ENCODE assay signal across 8 cellular contexts in genomic region chr1:51433269-51433971, GRCh38.
DNase-seq lines count a peak whose midpoint lies in the region; ATAC-seq and TF ChIP-seq lines count a peak whose summit lies in the region.

No MANE protein-coding gene starts in this region.

- H3K4me1 Mint-ChIP-seq in endodermal cell, result peaks cover 8% of the 10 kb centered on the region

- H2AFZ ChIP-seq in hepatocyte, result no peak overlapping the region

- TF ChIP-seq CTCF in NB4 (IDR thresholded peaks at IDR 0.05; ENCODE audit: low read depth, low read length), result no peak
- TF ChIP-seq CTCF in endodermal cell (conservative IDR thresholded peaks at IDR 0.05), result no peak
- no peak for TF ChIP-seq CTCF in psoas muscle (IDR thresholded peaks at IDR 0.05)
- no peak for TF ChIP-seq CTCF in testis (IDR thresholded peaks at IDR 0.05)
- no peak for TF ChIP-seq CTCF in hepatocyte (IDR thresholded peaks at IDR 0.05; ENCODE audit: poor library complexity)

- no peak overlapping the region for H3K4me3 Mint-ChIP-seq in endodermal cell

- intact Hi-C loops in psoas muscle (cut with DNase I), result no loop called here
- intact Hi-C loops in testis (cut with DNase I; ENCODE audit: low total_unique reads), result no loop called here

- no peaks in the 10 kb centered on the region for H3K4me1 ChIP-seq in endodermal cell (ENCODE audit: control insufficient read depth, insufficient read depth, low read length)
- no peaks in the 10 kb centered on the region for H3K4me1 ChIP-seq in psoas muscle
- no peaks in the 10 kb centered on the region for H3K4me1 ChIP-seq in testis
- no peaks in the 10 kb centered on the region for H3K4me1 ChIP-seq in hepatocyte (ENCODE audit: insufficient read depth)

- H3K27ac Mint-ChIP-seq in endodermal cell, result peak overlapping the region; percentile 45

- H3K4me3 ChIP-seq in NB4 (ENCODE audit: low read depth, low read length), result no peak overlapping the region
- no peak overlapping the region for H3K4me3 ChIP-seq in endodermal cell (ENCODE audit: low read length)
- H3K4me3 ChIP-seq in psoas muscle, result no peak overlapping the region
- H3K4me3 ChIP-seq in testis, result no peak overlapping the region
- H3K4me3 ChIP-seq in hepatocyte, result no peak overlapping the region

- no peaks in the 10 kb centered on the region for H3K27me3 Mint-ChIP-seq in endodermal cell (ENCODE audit: insufficient read depth)

- H3K36me3 ChIP-seq in endodermal cell (ENCODE audit: control insufficient read depth, insufficient read depth, low read length) (peaks cover 25% of the 10 kb centered on the region), psoas muscle (ENCODE audit: insufficient read depth in 1 of 2, low read depth in 1 of 2) (peaks cover 0 to 88% of the 10 kb centered on the region in 2 donors), testis (ENCODE audit: low read depth, missing control alignments) (no peaks in the 10 kb centered on the region), hepatocyte (replicated peaks; ENCODE audit: insufficient read depth, low read depth) (no peaks in the 10 kb centered on the region)

- no peaks in the 10 kb centered on the region for H4K20me1 ChIP-seq in hepatocyte (ENCODE audit: insufficient read depth, poor library complexity, severe bottlenecking)

- ATAC-seq in GM18907 (IDR thresholded peaks at IDR 0.05; ENCODE audit: unreplicated experiment), result peak; percentile 64
- ATAC-seq in psoas muscle, result peak in 1 of 4 donors; percentile 39

- WGBS in endodermal cell (ENCODE audit: insufficient coverage in 1 of 2, insufficient read length in 1 of 2), 2 experiments, result 85% methylated on average over 4 of the region's 4 CpGs; no CpG with 5 or more reads in 1 of the 2 experiments
- 79 to 85% (median 79%) methylated on average over 4 of the region's 4 CpGs for WGBS in psoas muscle, 3 donors
- 73 to 76% methylated on average over 4 of the region's 4 CpGs for WGBS in testis, 2 donors
- WGBS in hepatocyte (ENCODE audit: low lambda C conversion rate, missing lambda C conversion rate), result 94% methylated on average over 4 of the region's 4 CpGs

- H3K27ac ChIP-seq in endodermal cell (ENCODE audit: low read depth, low read length) (no peak overlapping the region), psoas muscle (peak overlapping the region; percentile 36), testis (no peak overlapping the region), hepatocyte (no peak overlapping the region)

- H3K4me2 ChIP-seq in hepatocyte, result no peak overlapping the region

- H3K27me3 ChIP-seq in endodermal cell (ENCODE audit: control insufficient read depth, insufficient read depth, low read length, poor library complexity, severe bottlenecking), result no peaks in the 10 kb centered on the region
- H3K27me3 ChIP-seq in psoas muscle (ENCODE audit: insufficient read depth in 3 of 3, low read length in 2 of 3), result no peaks in the 10 kb centered on the region
- no peaks in the 10 kb centered on the region for H3K27me3 ChIP-seq in testis
- H3K27me3 ChIP-seq in hepatocyte, result no peaks in the 10 kb centered on the region

- H3K9me2 ChIP-seq in hepatocyte (replicated peaks; ENCODE audit: insufficient read depth), result no peaks in the 10 kb centered on the region

- H3K9me3 ChIP-seq in endodermal cell (ENCODE audit: control insufficient read depth, low read length) (peaks cover 4% of the 10 kb centered on the region), psoas muscle (no peaks in the 10 kb centered on the region), testis (no peaks in the 10 kb centered on the region), hepatocyte (ENCODE audit: low read depth) (no peaks in the 10 kb centered on the region)

- no peaks in the 10 kb centered on the region for H3K9me3 Mint-ChIP-seq in endodermal cell

- DNase-seq in NB4 (ENCODE audit: low read depth) (peak; percentile 39), endodermal cell (no peak), psoas muscle (no peak), 8988T (no peak), testis (no peak), hepatocyte (ENCODE audit: low spot score) (no peak), NCI-H146 treated with DMSO at 0.1 percent for 48 hours (lab: John Stamatoyannopoulos, UW; ENCODE audit: unreplicated experiment) (no peak)

- H3K9ac ChIP-seq in endodermal cell (ENCODE audit: extremely low read depth, low read length, poor library complexity, severe bottlenecking), result no peak overlapping the region

- H3K36me3 Mint-ChIP-seq in endodermal cell (ENCODE audit: low read depth), result peaks cover 16% of the 10 kb centered on the region

- TF ChIP-seq POLR2A in NB4 (IDR thresholded peaks at IDR 0.05; ENCODE audit: extremely low read depth, insufficient read length) (no peak), testis (IDR thresholded peaks at IDR 0.05) (no peak)

- H3K79me2 ChIP-seq in hepatocyte, result no peaks in the 10 kb centered on the region
